ENCODE assay signal across 8 cellular contexts in the genomic region with DNA sequence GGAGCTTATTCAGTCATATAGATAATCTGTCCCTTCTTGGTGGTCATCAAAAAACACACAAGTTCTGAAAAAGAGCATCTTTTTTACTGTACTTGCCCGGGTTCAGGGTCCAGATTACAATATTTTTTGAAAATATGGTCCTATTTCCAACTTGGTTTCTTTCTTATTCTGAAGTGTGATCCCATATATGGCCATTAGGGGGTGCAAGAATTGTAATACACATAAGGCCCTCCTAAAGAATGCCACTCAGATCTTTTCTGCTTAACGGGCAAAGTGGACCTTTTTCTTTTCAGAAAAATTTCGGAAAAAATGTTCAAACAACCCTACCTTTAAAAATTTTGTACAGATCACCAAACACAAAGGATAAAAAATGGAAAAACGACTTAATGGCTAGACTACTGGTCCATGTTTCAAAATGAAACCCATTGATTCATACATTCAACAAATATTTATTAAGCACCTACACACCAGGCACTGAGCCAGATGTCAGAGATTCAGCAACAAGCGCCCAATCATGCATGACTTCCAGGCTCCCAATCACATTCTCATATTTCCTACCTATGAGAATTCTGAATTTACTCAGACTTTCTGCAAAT.
DNase-seq lines count a peak whose midpoint lies in the region; ATAC-seq, FAIRE-seq and TF ChIP-seq lines count a peak whose summit lies in the region.

No MANE protein-coding gene starts in this region.

- no peak overlapping the region for H3K4ac ChIP-seq in H1 (replicated peaks; ENCODE audit: insufficient read length, low read depth, low read length)

- no peaks in the 10 kb centered on the region for H3K4me1 Mint-ChIP-seq in CD4-positive, alpha-beta T cell (ENCODE audit: low read depth)
- H3K4me1 Mint-ChIP-seq in activated CD4-positive, alpha-beta memory T cell treated with anti-CD3 and anti-CD28 coated beads, Interleukin-2, amount 10 ng/mL, durations not matched to agents 7 days and 5 days, result no peaks in the 10 kb centered on the region

- no peak overlapping the region for H3K27ac ChIP-seq in CD4-positive, alpha-beta T cell (ENCODE audit: low read depth, low read length)
- H3K27ac ChIP-seq in H1 (ENCODE audit: low read depth, low read length), result no peak overlapping the region
- no peak overlapping the region for H3K27ac ChIP-seq in osteoblast (ENCODE audit: low read depth, low read length)

- H3K4me2 ChIP-seq in H1 (ENCODE audit: insufficient read depth in 1 of 2, low read depth in 2 of 2, low read length in 2 of 2), result no peak overlapping the region
- peak overlapping the region; percentile 16 for H3K4me2 ChIP-seq in osteoblast (ENCODE audit: insufficient read depth, low read length)

- peak; percentile 57 for TF ChIP-seq CTCF in CD4-positive, alpha-beta T cell (IDR thresholded peaks at IDR 0.05)
- TF ChIP-seq CTCF in NB4 (IDR thresholded peaks at IDR 0.05; ENCODE audit: low read depth, low read length) (peak; percentile 57), H1 (IDR thresholded peaks at IDR 0.05; ENCODE audit: control extremely low read depth in 1 of 3, insufficient read depth in 1 of 3, low read depth in 1 of 3, low read length in 3 of 3) (peak in 1 of 3 experiments; percentile 53; a peak in 2 of 4 replicates), osteoblast (IDR thresholded peaks at IDR 0.05; ENCODE audit: extremely low read depth, low read depth, low read length) (peak; percentile 74)

- no peaks in the 10 kb centered on the region for H3K4me1 ChIP-seq in H1 (replicated peaks in 1 of 4; ENCODE audit: control insufficient read depth in 3 of 4, insufficient read depth in 4 of 4, low read length in 3 of 4)
- H3K4me1 ChIP-seq in osteoblast (ENCODE audit: insufficient read depth, low read length), result no peaks in the 10 kb centered on the region

- peaks cover 19% of the 10 kb centered on the region for H3K27me3 Mint-ChIP-seq in CD4-positive, alpha-beta T cell
- H3K27me3 Mint-ChIP-seq in activated CD4-positive, alpha-beta memory T cell treated with anti-CD3 and anti-CD28 coated beads, Interleukin-2, amount 10 ng/mL, durations not matched to agents 7 days and 5 days, result no peaks in the 10 kb centered on the region

- no peak for TF ChIP-seq EP300 in H1 (IDR thresholded peaks at IDR 0.05; ENCODE audit: borderline replicate concordance in 1 of 2, low read depth in 2 of 2, low read length in 2 of 2)

- FAIRE-seq in GM19239 (lab: Jason Lieb, UNC) (peak; percentile 78), H1 (lab: Jason Lieb, UNC) (peak; percentile 57)

- H2BK120ac ChIP-seq in H1 (replicated peaks; ENCODE audit: low read depth, low read length), result no peak overlapping the region

- ATAC-seq in CD4-positive, alpha-beta T cell (ENCODE audit: poor library complexity), result no peak

- H3K36me3 Mint-ChIP-seq in CD4-positive, alpha-beta T cell (ENCODE audit: low read depth), result no peaks in the 10 kb centered on the region
- no peaks in the 10 kb centered on the region for H3K36me3 Mint-ChIP-seq in activated CD4-positive, alpha-beta memory T cell treated with anti-CD3 and anti-CD28 coated beads, Interleukin-2, amount 10 ng/mL, durations not matched to agents 7 days and 5 days (ENCODE audit: low read depth)

- H2AK5ac ChIP-seq in H1 (ENCODE audit: low read depth, low read length), result no peak overlapping the region

- no peak overlapping the region for H2BK20ac ChIP-seq in H1 (ENCODE audit: low read length)

- no peak overlapping the region for H2BK15ac ChIP-seq in H1 (ENCODE audit: low read length)

- no peak overlapping the region for H3K56ac ChIP-seq in H1 (replicated peaks; ENCODE audit: insufficient read length, low read depth, low read length)

- CTCF ChIA-PET in CD4-positive, alpha-beta T cell (lab: Charles Lee), result no interaction called here
- CTCF ChIA-PET in H1 (lab: Charles Lee; ENCODE audit: partially characterized antibody), result interaction anchor here (0.6 to 2.4 kb wide), 8 partner anchors 9 to 218 kb away, joined by 3 to 12 read pairs (median 3); no protein-coding TSS in a partner anchor
- CTCF ChIA-PET in activated CD4-positive, alpha-beta memory T cell treated with anti-CD3 and anti-CD28 coated beads, Interleukin-2, amount 10 ng/mL, durations not matched to agents 7 days and 5 days (lab: Charles Lee), result no interaction called here

- no peak overlapping the region for H2BK12ac ChIP-seq in H1 (ENCODE audit: low read depth, low read length)

- H4K20me1 ChIP-seq in H1 (replicated peaks in 1 of 2; ENCODE audit: control insufficient read depth in 1 of 2, insufficient read depth in 2 of 2, low read length in 2 of 2), result no peaks in the 10 kb centered on the region
- no peaks in the 10 kb centered on the region for H4K20me1 ChIP-seq in osteoblast (ENCODE audit: insufficient read depth, low read length)

- no peaks in the 10 kb centered on the region for H3K79me2 ChIP-seq in H1 (ENCODE audit: control insufficient read depth in 1 of 2, insufficient read depth in 2 of 2, low read length in 2 of 2)
- no peaks in the 10 kb centered on the region for H3K79me2 ChIP-seq in osteoblast (ENCODE audit: insufficient read depth, low read length)

- no peak overlapping the region for H4K5ac ChIP-seq in H1 (ENCODE audit: insufficient read length, low read depth, low read length)

- intact Hi-C loops in CD4-positive, alpha-beta T cell (cut with DNase I, micrococcal nuclease), result loop anchor here in 1 of 2 experiments (5.0 kb wide), 1 partner anchor 610 kb away; no protein-coding TSS in a partner anchor

- H3K23me2 ChIP-seq in H1 (ENCODE audit: low read depth, low read length), result no peaks in the 10 kb centered on the region

- peak; percentile 35 to 42; a peak in 3 of 4 replicates for TF ChIP-seq RAD21 in H1 (IDR thresholded peaks at IDR 0.05 in 1 of 2, conservative IDR thresholded peaks at IDR 0.05 in 1 of 2; ENCODE audit: low read depth in 2 of 2, low read length in 2 of 2)

- H3K9ac ChIP-seq in H1 (replicated peaks in 1 of 4; ENCODE audit: extremely low read depth in 1 of 4, low read depth in 3 of 4, low read length in 3 of 4), result no peak overlapping the region

- TF ChIP-seq POLR2A in NB4 (IDR thresholded peaks at IDR 0.05; ENCODE audit: extremely low read depth, insufficient read length), result no peak
- no peak for TF ChIP-seq POLR2A in H1 (IDR thresholded peaks at IDR 0.05; ENCODE audit: control extremely low read depth in 1 of 2, low read depth in 2 of 2, low read length in 2 of 2)

- H2AFZ ChIP-seq in H1 (ENCODE audit: low read length) (no peak overlapping the region), osteoblast (ENCODE audit: low read length) (no peak overlapping the region)

- no peak overlapping the region for H4K91ac ChIP-seq in H1 (replicated peaks; ENCODE audit: insufficient read length, low read length)

- H3K4me3 ChIP-seq in NB4 (ENCODE audit: low read depth, low read length), result no peak overlapping the region
- no peak overlapping the region for H3K4me3 ChIP-seq in H1 (ENCODE audit: extremely low read depth in 1 of 4, insufficient read depth in 2 of 4, low read depth in 3 of 4, low read length in 4 of 4)
- H3K4me3 ChIP-seq in osteoblast (ENCODE audit: insufficient read depth, low read length), result no peak overlapping the region

- no peak overlapping the region for H3K18ac ChIP-seq in H1 (ENCODE audit: extremely low read depth, low read length)

- H3K27me3 ChIP-seq in CD4-positive, alpha-beta T cell (ENCODE audit: control insufficient read depth, insufficient read depth, low read length), result peaks cover 4% of the 10 kb centered on the region
- H3K27me3 ChIP-seq in H1 (replicated peaks in 1 of 4; ENCODE audit: control insufficient read depth in 3 of 4, extremely low read depth in 1 of 4, insufficient read depth in 3 of 4, low read length in 3 of 4), result no peaks in the 10 kb centered on the region
- H3K27me3 ChIP-seq in osteoblast (ENCODE audit: insufficient read depth, low read length), result no peaks in the 10 kb centered on the region

- H4K8ac ChIP-seq in H1 (ENCODE audit: extremely low read depth, insufficient read depth, low read length), result no peak overlapping the region

- H2BK5ac ChIP-seq in H1 (ENCODE audit: low read depth, low read length), result no peak overlapping the region

- no peak overlapping the region for H3K27ac Mint-ChIP-seq in CD4-positive, alpha-beta T cell
- H3K27ac Mint-ChIP-seq in activated CD4-positive, alpha-beta memory T cell treated with anti-CD3 and anti-CD28 coated beads, Interleukin-2, amount 10 ng/mL, durations not matched to agents 7 days and 5 days, result no peak overlapping the region

- H3K79me1 ChIP-seq in H1 (ENCODE audit: low read depth, low read length), result no peaks in the 10 kb centered on the region

- H3K36me3 ChIP-seq in H1 (ENCODE audit: control insufficient read depth in 2 of 4, insufficient read depth in 4 of 4, low read length in 3 of 4) (no peaks in the 10 kb centered on the region), osteoblast (ENCODE audit: insufficient read depth, low read length) (no peaks in the 10 kb centered on the region)

- H3K23ac ChIP-seq in H1 (ENCODE audit: insufficient read length), result no peak overlapping the region

- H3K9me3 ChIP-seq in CD4-positive, alpha-beta T cell (ENCODE audit: control insufficient read depth, low read length), result no peaks in the 10 kb centered on the region
- H3K9me3 ChIP-seq in H1 (ENCODE audit: insufficient read depth in 2 of 2, low read depth in 1 of 2, low read length in 1 of 2) (no peaks in the 10 kb centered on the region), osteoblast (ENCODE audit: low read depth, low read length) (no peaks in the 10 kb centered on the region)

- DNase-seq in CD4-positive, alpha-beta T cell, result no peak
- DNase-seq in GM19239 (ENCODE audit: insufficient read length, low spot score) (peak; percentile 23), NB4 (ENCODE audit: low read depth) (peak; percentile 38), H1 (ENCODE audit: low read depth in 1 of 2, low spot score in 2 of 2) (no peak), osteoblast (ENCODE audit: insufficient read length, low spot score, missing footprints) (peak; percentile 84), ureter (ENCODE audit: low spot score) (no peak)
- no peak for DNase-seq in activated CD8-positive, alpha-beta memory T cell treated with anti-CD3 and anti-CD28 coated beads, Interleukin-2, amount 50 U/mL, for 48 hours
- no peak for DNase-seq in activated CD4-positive, alpha-beta memory T cell treated with anti-CD3 and anti-CD28 coated beads, Interleukin-2, amount 10 ng/mL, durations not matched to agents 7 days and 5 days

- H3K14ac ChIP-seq in H1 (ENCODE audit: insufficient read length), result no peak overlapping the region

- POLR2A ChIA-PET in CD4-positive, alpha-beta T cell (lab: Charles Lee), result no interaction called here
- POLR2A ChIA-PET in H1 (lab: Charles Lee; ENCODE audit: partially characterized antibody), result no interaction called here
- POLR2A ChIA-PET in activated CD4-positive, alpha-beta memory T cell treated with anti-CD3 and anti-CD28 coated beads, Interleukin-2, amount 10 ng/mL, durations not matched to agents 7 days and 5 days (lab: Charles Lee), result no interaction called here

- H3K9me3 Mint-ChIP-seq in CD4-positive, alpha-beta T cell, result no peaks in the 10 kb centered on the region
- no peaks in the 10 kb centered on the region for H3K9me3 Mint-ChIP-seq in activated CD4-positive, alpha-beta memory T cell treated with anti-CD3 and anti-CD28 coated beads, Interleukin-2, amount 10 ng/mL, durations not matched to agents 7 days and 5 days

- H3K4me3 Mint-ChIP-seq in CD4-positive, alpha-beta T cell, result no peak overlapping the region
- H3K4me3 Mint-ChIP-seq in activated CD4-positive, alpha-beta memory T cell treated with anti-CD3 and anti-CD28 coated beads, Interleukin-2, amount 10 ng/mL, durations not matched to agents 7 days and 5 days, result no peak overlapping the region

- 55% methylated on average over 5 of the region's 5 CpGs; no CpG with 5 or more reads in 1 of the 2 experiments for WGBS in H1 (ENCODE audit: extremely low coverage in 1 of 2, insufficient coverage in 1 of 2, insufficient read length in 1 of 2, insufficient replicate concordance in 2 of 2, low coverage in 1 of 2, low lambda C conversion rate in 2 of 2, missing lambda C conversion rate in 1 of 2), 2 experiments

Comparison
In these comparisons a context has a peak if more than half of its experiments do, and no peak if none do; other contexts are left out.
1. DNase-seq: peak in GM19239 (single experiment), NB4 (single experiment) and osteoblast (single experiment); none in CD4-positive, alpha-beta T cell (0 of 10), H1 (0 of 2), ureter (single experiment), activated CD8-positive, alpha-beta memory T cell treated with anti-CD3 and anti-CD28 coated beads, Interleukin-2, amount 50 U/mL, for 48 hours (single experiment) and activated CD4-positive, alpha-beta memory T cell treated with anti-CD3 and anti-CD28 coated beads, Interleukin-2, amount 10 ng/mL, durations not matched to agents 7 days and 5 days (single experiment).